Comparison of ENCODE assay signal across 8 cellular contexts in genomic region chr12:76143343-76144252, GRCh38. TPM values are rescaled to one million over a fixed set of nuclear protein-coding genes. Genes with fewer than 3 reads are reported as not detected.
DNase-seq lines count a peak whose midpoint lies in the region; ATAC-seq and TF ChIP-seq lines count a peak whose summit lies in the region.

No MANE protein-coding gene starts in this region.

- H3K36me3 Mint-ChIP-seq in activated T-cell treated with anti-CD3 and anti-CD28 coated beads, Interleukin-2, amount 50 U/mL, for 4 hours (ENCODE audit: insufficient read depth) = no peaks in the 10 kb centered on the region
- no peaks in the 10 kb centered on the region for H3K36me3 Mint-ChIP-seq in stimulated activated memory B cell treated with anti-CD40 and anti-IgM and Interleukin-4, amounts not matched to agents 10 μg/mL and 1 μg/mL and 100 μg/mL, for 72 hours
- peaks cover 3% of the 10 kb centered on the region for H3K36me3 Mint-ChIP-seq in WTC11
- no peaks in the 10 kb centered on the region for H3K36me3 Mint-ChIP-seq in CD14-positive monocyte

- POLR2A ChIA-PET in WTC11 (lab: Charles Lee) = interaction anchor here (0.6 kb wide), 1 partner anchor 1646 kb away, joined by 8 read pairs; no protein-coding TSS in a partner anchor

- 42% methylated on average over 7 of the region's 7 CpGs for WGBS in right lobe of liver (ENCODE audit: insufficient coverage, low coverage, low lambda C conversion rate, missing lambda C conversion rate)

- intact Hi-C loops in right lobe of liver (cut with DNase I) (no loop called here), CD14-positive monocyte (cut with micrococcal nuclease) (no loop called here)

- peak overlapping the region; percentile 50 for H3K27ac Mint-ChIP-seq in stimulated activated memory B cell treated with anti-CD40 and anti-IgM and Interleukin-4, amounts not matched to agents 10 μg/mL and 1 μg/mL and 100 μg/mL, for 72 hours
- H3K27ac Mint-ChIP-seq in WTC11 (no peak overlapping the region), CD14-positive monocyte (peak overlapping the region in 1 of 7 donors; percentile 46)

- no peaks in the 10 kb centered on the region for H3K36me3 ChIP-seq in right lobe of liver

- H3K9me3 ChIP-seq in right lobe of liver = peaks cover 0 to 2% (median 0%) of the 10 kb centered on the region in 4 donors

- peak; percentile 46 to 57 for ATAC-seq in activated T-cell treated with anti-CD3 and anti-CD28 coated beads, Interleukin-2, amount 50 U/mL, for 4 hours
- ATAC-seq in HG02678 (IDR thresholded peaks at IDR 0.05; ENCODE audit: unreplicated experiment) (peak; percentile 99), right lobe of liver (no peak), WTC11 (no peak)
- ATAC-seq in stimulated activated memory B cell treated with anti-CD40 and anti-IgM and Interleukin-4, amounts not matched to agents 10 μg/mL and 1 μg/mL and 100 μg/mL, for 72 hours = peak; percentile 79

- H3K27ac ChIP-seq in right lobe of liver = no peak overlapping the region

- H3K4me3 ChIP-seq in right lobe of liver = no peak overlapping the region

- H3K9me3 Mint-ChIP-seq in activated T-cell treated with anti-CD3 and anti-CD28 coated beads, Interleukin-2, amount 50 U/mL, for 4 hours = no peaks in the 10 kb centered on the region
- no peaks in the 10 kb centered on the region for H3K9me3 Mint-ChIP-seq in stimulated activated memory B cell treated with anti-CD40 and anti-IgM and Interleukin-4, amounts not matched to agents 10 μg/mL and 1 μg/mL and 100 μg/mL, for 72 hours
- H3K9me3 Mint-ChIP-seq in WTC11 = peaks cover 10% of the 10 kb centered on the region
- H3K9me3 Mint-ChIP-seq in CD14-positive monocyte = peaks cover 0 to 2% (median under 1%) of the 10 kb centered on the region in 7 donors

- TF ChIP-seq CTCF in right lobe of liver (IDR thresholded peaks at IDR 0.05) = no peak
- TF ChIP-seq CTCF in WTC11 (IDR thresholded peaks at IDR 0.05) = no peak
- TF ChIP-seq CTCF in CD14-positive monocyte (IDR thresholded peaks at IDR 0.05) = no peak

- no peaks in the 10 kb centered on the region for H3K27me3 ChIP-seq in right lobe of liver

- CTCF ChIA-PET in WTC11 (lab: Charles Lee) = no interaction called here

- peaks cover 22% of the 10 kb centered on the region for H3K4me1 Mint-ChIP-seq in activated T-cell treated with anti-CD3 and anti-CD28 coated beads, Interleukin-2, amount 50 U/mL, for 4 hours (ENCODE audit: low read depth)
- H3K4me1 Mint-ChIP-seq in stimulated activated memory B cell treated with anti-CD40 and anti-IgM and Interleukin-4, amounts not matched to agents 10 μg/mL and 1 μg/mL and 100 μg/mL, for 72 hours = peaks cover 18% of the 10 kb centered on the region
- peaks cover 7% of the 10 kb centered on the region; the same call in 1 of the 2 replicates for H3K4me1 Mint-ChIP-seq in WTC11
- H3K4me1 Mint-ChIP-seq in CD14-positive monocyte = peaks cover 10% of the 10 kb centered on the region

- no peaks in the 10 kb centered on the region for H3K4me1 ChIP-seq in right lobe of liver

- H3K27me3 Mint-ChIP-seq in activated T-cell treated with anti-CD3 and anti-CD28 coated beads, Interleukin-2, amount 50 U/mL, for 4 hours (ENCODE audit: low read depth) = no peaks in the 10 kb centered on the region
- H3K27me3 Mint-ChIP-seq in stimulated activated memory B cell treated with anti-CD40 and anti-IgM and Interleukin-4, amounts not matched to agents 10 μg/mL and 1 μg/mL and 100 μg/mL, for 72 hours = no peaks in the 10 kb centered on the region
- H3K27me3 Mint-ChIP-seq in WTC11 (ENCODE audit: low read depth) = no peaks in the 10 kb centered on the region
- peaks cover 0 to 3% (median 2%) of the 10 kb centered on the region in 3 donors for H3K27me3 Mint-ChIP-seq in CD14-positive monocyte (ENCODE audit: low read depth in 3 of 3)

- DNase-seq in activated T-cell treated with anti-CD3 and anti-CD28 coated beads, Interleukin-2, amount 50 U/mL, for 4 hours = no peak
- DNase-seq in activated T-cell treated with anti-CD3 and anti-CD28 coated beads, Interleukin-2, amount 50 U/mL, for 1 hour = no peak
- DNase-seq in NCI-H1105 treated with DMSO at 0.1 percent for 48 hours (lab: John Stamatoyannopoulos, UW) (peak; percentile 34), right lobe of liver (no peak), WTC11 (ENCODE audit: low spot score) (no peak), CD14-positive monocyte (ENCODE audit: low spot score) (no peak)

- H3K4me3 Mint-ChIP-seq in activated T-cell treated with anti-CD3 and anti-CD28 coated beads, Interleukin-2, amount 50 U/mL, for 4 hours = no peak overlapping the region
- no peak overlapping the region for H3K4me3 Mint-ChIP-seq in stimulated activated memory B cell treated with anti-CD40 and anti-IgM and Interleukin-4, amounts not matched to agents 10 μg/mL and 1 μg/mL and 100 μg/mL, for 72 hours
- H3K4me3 Mint-ChIP-seq in WTC11 (no peak overlapping the region), CD14-positive monocyte (no peak overlapping the region)

- TF ChIP-seq POLR2A in right lobe of liver (IDR thresholded peaks at IDR 0.05) = no peak

TF ChIP-seq in WTC11, 78 proteins besides CTCF, POLR2A, EP300 and RAD21:
- TF ChIP-seq, protein P1, sequence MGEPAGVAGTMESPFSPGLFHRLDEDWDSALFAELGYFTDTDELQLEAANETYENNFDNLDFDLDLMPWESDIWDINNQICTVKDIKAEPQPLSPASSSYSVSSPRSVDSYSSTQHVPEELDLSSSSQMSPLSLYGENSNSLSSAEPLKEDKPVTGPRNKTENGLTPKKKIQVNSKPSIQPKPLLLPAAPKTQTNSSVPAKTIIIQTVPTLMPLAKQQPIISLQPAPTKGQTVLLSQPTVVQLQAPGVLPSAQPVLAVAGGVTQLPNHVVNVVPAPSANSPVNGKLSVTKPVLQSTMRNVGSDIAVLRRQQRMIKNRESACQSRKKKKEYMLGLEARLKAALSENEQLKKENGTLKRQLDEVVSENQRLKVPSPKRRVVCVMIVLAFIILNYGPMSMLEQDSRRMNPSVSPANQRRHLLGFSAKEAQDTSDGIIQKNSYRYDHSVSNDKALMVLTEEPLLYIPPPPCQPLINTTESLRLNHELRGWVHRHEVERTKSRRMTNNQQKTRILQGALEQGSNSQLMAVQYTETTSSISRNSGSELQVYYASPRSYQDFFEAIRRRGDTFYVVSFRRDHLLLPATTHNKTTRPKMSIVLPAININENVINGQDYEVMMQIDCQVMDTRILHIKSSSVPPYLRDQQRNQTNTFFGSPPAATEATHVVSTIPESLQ (CRISPR knock-in tag; IDR thresholded peaks at IDR 0.05) = no peak
- no peak for TF ChIP-seq GTF2I (CRISPR knock-in tag; conservative IDR thresholded peaks at IDR 0.05)
- no peak for TF ChIP-seq CREM (CRISPR knock-in tag; IDR thresholded peaks at IDR 0.05)
- TF ChIP-seq E2F5 (CRISPR knock-in tag; IDR thresholded peaks at IDR 0.05) = no peak
- TF ChIP-seq OVOL2 (CRISPR knock-in tag; IDR thresholded peaks at IDR 0.05; ENCODE audit: borderline replicate concordance) = no peak
- no peak for TF ChIP-seq FOXP4 (CRISPR knock-in tag; IDR thresholded peaks at IDR 0.05)
- TF ChIP-seq ETV6 (CRISPR knock-in tag; IDR thresholded peaks at IDR 0.05) = no peak
- no peak for TF ChIP-seq STAT6 (CRISPR knock-in tag; conservative IDR thresholded peaks at IDR 0.05; ENCODE audit: low read depth)
- no peak for TF ChIP-seq ZNF121 (CRISPR knock-in tag; IDR thresholded peaks at IDR 0.05)

RNA-seq across cellular contexts. Expression of gene NAP1L1, which starts 59.1 kb away (rescaled TPM):
- 1,000 to 10,000 TPM in 1 of 3 donors, 100 to 1,000 TPM in 2; 918 to 1,002 (median 960) TPM for total RNA-seq in activated T-cell treated with anti-CD3 and anti-CD28 coated beads, Interleukin-2, amount 50 U/mL, for 4 hours
- 10 to 100 TPM; 61.9 to 99.1 (median 81.5) TPM for total RNA-seq in right lobe of liver
- total RNA-seq in WTC11 (2021) = 946 to 1,010 TPM (median 968 TPM) in 3 replicates
- 100 to 1,000 TPM in 1 of 2 donors, 10 to 100 TPM in 1; 98.3 to 111 TPM for polyA plus RNA-seq in CD14-positive monocyte

Comparison
In these comparisons a context has a peak if more than half of its experiments do, and no peak if none do; other contexts are left out.
1. ATAC-seq: peak in activated T-cell treated with anti-CD3 and anti-CD28 coated beads, Interleukin-2, amount 50 U/mL, for 4 hours (2 of 2), HG02678 (single experiment) and stimulated activated memory B cell treated with anti-CD40 and anti-IgM and Interleukin-4, amounts not matched to agents 10 μg/mL and 1 μg/mL and 100 μg/mL, for 72 hours (single experiment); none in right lobe of liver (0 of 4) and WTC11 (single experiment).